9 cellular contexts compared by ENCODE assay signal in genomic region chr16:11312718-11313492, GRCh38. TPM values are rescaled to one million over a fixed set of nuclear protein-coding genes. Genes with fewer than 3 reads are reported as not detected.
DNase-seq lines count a peak whose midpoint lies in the region; ATAC-seq, FAIRE-seq and TF ChIP-seq lines count a peak whose summit lies in the region.
"Had no signal": no experiment of that assay in that cellular context is flagged by ENCODE, and none has a peak within 500 bp of the region (broad histone marks: within the 10 kb centered on the region; RNA-seq: fewer than 3 reads in every experiment).

No MANE protein-coding gene starts in this region.

- in situ Hi-C loops in GM12878 (cut with MboI) = no loop called here

- intact Hi-C loops in GM12878 (cut with micrococcal nuclease; ENCODE audit: unreplicated experiment) = loop anchor here (5.0 kb wide), 1 partner anchor 106 kb away; no protein-coding TSS in a partner anchor

- BruUV-seq in GM12878 (replicated peaks; lab: Mats Ljungman, UMichigan) = no TSS peak

- no peaks in the 10 kb centered on the region for H3K27me3 Mint-ChIP-seq in naive B cell

- peak overlapping the region; percentile 27; the same call in 1 of the 2 replicates for H2AFZ ChIP-seq in KMS-11 (ENCODE audit: low read depth)
- no peak overlapping the region for H2AFZ ChIP-seq in GM12878 (ENCODE audit: control insufficient read depth, low read depth, low read length)
- no peak overlapping the region for H2AFZ ChIP-seq in Karpas-422 (ENCODE audit: low read length)

- H3K79me2 ChIP-seq in KMS-11 (ENCODE audit: insufficient read depth, low read depth) (no peaks in the 10 kb centered on the region), GM12878 (ENCODE audit: control insufficient read depth, insufficient read depth, low read length) (no peaks in the 10 kb centered on the region), Karpas-422 (ENCODE audit: low read length) (no peaks in the 10 kb centered on the region)

- peak overlapping the region; percentile 13 to 93 (median 74) for H3K27ac Mint-ChIP-seq in naive B cell

- H3K36me3 ChIP-seq in KMS-11 (ENCODE audit: insufficient read depth) (no peaks in the 10 kb centered on the region), GM12878 (ENCODE audit: control insufficient read depth in 2 of 2, insufficient read depth in 2 of 2, low read length in 1 of 2) (no peaks in the 10 kb centered on the region), Karpas-422 (ENCODE audit: insufficient read depth, low read length) (no peaks in the 10 kb centered on the region)

- TF ChIP-seq CTCF in KMS-11 (conservative IDR thresholded peaks at IDR 0.05; ENCODE audit: low read depth, low read length) (no peak), GM12878 (IDR thresholded peaks at IDR 0.05 in 2 of 3, conservative IDR thresholded peaks at IDR 0.05 in 1 of 3; ENCODE audit: control insufficient read depth in 2 of 3, extremely low read depth in 1 of 3, insufficient read depth in 1 of 3, low read depth in 3 of 3, low read length in 3 of 3) (no peak)

- TF ChIP-seq RAD21 in GM12878 (IDR thresholded peaks at IDR 0.05; ENCODE audit: insufficient read depth, low read depth, low read length) = no peak

- H3K4me1 ChIP-seq in KMS-11 (ENCODE audit: low read depth, poor library complexity, severe bottlenecking) (peaks cover 71% of the 10 kb centered on the region), GM12878 (ENCODE audit: control insufficient read depth, insufficient read depth, low read length) (peaks cover 57% of the 10 kb centered on the region), Karpas-422 (ENCODE audit: low read length) (peaks cover 28% of the 10 kb centered on the region)

- H3K9me3 ChIP-seq in GM12878 (replicated peaks; ENCODE audit: control insufficient read depth, insufficient read depth, low read length) (no peaks in the 10 kb centered on the region; the same call in 1 of the 3 replicates), Karpas-422 (ENCODE audit: low read length) (no peaks in the 10 kb centered on the region)

- RAD21 ChIA-PET in GM12878 (lab: Charles Lee; ENCODE audit: unreplicated experiment) = interaction anchor here (0.6 to 8.5 kb wide), 9 partner anchors 14 to 349 kb away, joined by 3 to 206 read pairs (median 15); partner anchors contain the start of gene SOCS1

- H3K4me1 Mint-ChIP-seq in naive B cell = peaks cover 43 to 80% (median 75%) of the 10 kb centered on the region in 3 donors

- H4K20me1 ChIP-seq in KMS-11 (ENCODE audit: insufficient read depth) (no peaks in the 10 kb centered on the region), GM12878 (ENCODE audit: control insufficient read depth, insufficient read depth) (no peaks in the 10 kb centered on the region), Karpas-422 (ENCODE audit: insufficient read depth, low read depth, low read length) (no peaks in the 10 kb centered on the region)

- SMC1A ChIA-PET in GM12878 (lab: Charles Lee; ENCODE audit: uncharacterized antibody, unreplicated experiment) = interaction anchor here (0.7 to 7.4 kb wide), 15 partner anchors 11 to 329 kb away, joined by 3 to 194 read pairs (median 6); partner anchors contain the start of gene SOCS1

- H3K4me3 ChIP-seq in KMS-11 (IDR thresholded peaks at IDR 0.05; ENCODE audit: insufficient read depth, low read depth, low read length) (no peak overlapping the region), GM12878 (no peak overlapping the region), Karpas-422 (ENCODE audit: low read length) (no peak overlapping the region)

- peak overlapping the region; percentile 89 for H3K27ac ChIP-seq in KMS-11
- H3K27ac ChIP-seq in GM12878 (ENCODE audit: control insufficient read depth, insufficient read depth) = no peak overlapping the region; the same call in 1 of the 2 replicates
- H3K27ac ChIP-seq in Karpas-422 (ENCODE audit: low read length) = no peak overlapping the region

- FAIRE-seq in GM12878 (lab: Jason Lieb, UNC) = no peak

- TF ChIP-seq EP300 in GM12878 (IDR thresholded peaks at IDR 0.05; ENCODE audit: borderline replicate concordance in 1 of 2, control insufficient read depth in 1 of 2, low read depth in 2 of 2, low read length in 2 of 2) = no peak

- DNase-seq in COR-L47 (lab: John Stamatoyannopoulos, UW) (peak; percentile 38), GM12878 (ENCODE audit: low read depth, low spot score) (no peak), naive B cell (no peak), AML-193 (lab: John Stamatoyannopoulos, UW) (no peak), Karpas-422 (no peak), T1000 (lab: John Stamatoyannopoulos, UW) (no peak), GF-D8 (lab: John Stamatoyannopoulos, UW) (no peak)

- POLR2A ChIA-PET in GM12878 (lab: Charles Lee) = interaction anchor here (0.6 to 5.4 kb wide), 14 partner anchors 11 to 66 kb away, joined by 3 to 85 read pairs (median 4); partner anchors contain the start of gene SOCS1

- no peak for ATAC-seq in GM12878
- ATAC-seq in naive B cell (ENCODE audit: low read depth in 2 of 2) = no peak

- WGBS in GM12878 (ENCODE audit: insufficient coverage, insufficient replicate concordance, low lambda C conversion rate, missing lambda C conversion rate) = 63% methylated on average over 7 of the region's 8 CpGs

- H3K27me3 ChIP-seq in KMS-11 (ENCODE audit: insufficient read depth, low read depth) (no peaks in the 10 kb centered on the region), GM12878 (replicated peaks in 1 of 2; ENCODE audit: control insufficient read depth in 2 of 2, insufficient read depth in 2 of 2, low read length in 1 of 2) (no peaks in the 10 kb centered on the region; a peak in 1 of 4 replicates), Karpas-422 (ENCODE audit: low read length) (peaks cover 2% of the 10 kb centered on the region; the same call in 1 of the 2 replicates)

- peaks cover 0 to 2% (median 0%) of the 10 kb centered on the region in 7 donors for H3K9me3 Mint-ChIP-seq in naive B cell

- H3K4me2 ChIP-seq in KMS-11 = peak overlapping the region; percentile 62
- H3K4me2 ChIP-seq in GM12878 (ENCODE audit: control insufficient read depth, insufficient read depth) = peak overlapping the region; percentile 79
- no peak overlapping the region for H3K4me2 ChIP-seq in Karpas-422 (ENCODE audit: low read depth, low read length, poor library complexity, severe bottlenecking)

- peak overlapping the region in 6 of 8 donors; percentile 2 to 68 (median 41) for H3K4me3 Mint-ChIP-seq in naive B cell

- H3K9ac ChIP-seq in KMS-11 (peak overlapping the region; percentile 46; the same call in 1 of the 2 replicates), GM12878 (ENCODE audit: control insufficient read depth, insufficient read depth, low read length) (no peak overlapping the region; the same call in 1 of the 2 replicates), Karpas-422 (ENCODE audit: low read length) (no peak overlapping the region)

- no peaks in the 10 kb centered on the region for H3K36me3 Mint-ChIP-seq in naive B cell

- no peak for TF ChIP-seq POLR2A in GM12878 (IDR thresholded peaks at IDR 0.05; ENCODE audit: low read depth, low read length)

- CTCF ChIA-PET in GM12878 (lab: Yijun Ruan, JAX) = interaction anchor here (2.2 to 6.9 kb wide), 6 partner anchors 15 to 349 kb away, joined by 7 to 70 read pairs (median 36); partner anchors contain the start of gene SOCS1

- no peaks in the 10 kb centered on the region for H3K9me2 ChIP-seq in Karpas-422 (replicated peaks; ENCODE audit: insufficient read depth, low read length)

RNA-seq across cellular contexts. Expression of gene PRM1, which starts 31.8 kb away (rescaled TPM):
- total RNA-seq in GM12878 (2013; cell fraction: nucleolus; rRNA removed) = not detected in 2 replicates
- total RNA-seq in GM12878 (2014; rRNA removed) (not detected in 2 replicates), GM12878 (2014; rRNA removed; fragmentation: Illumina TruSeq; extraction: Trizol) (not detected in 2 replicates), GM12878 (2021) (0.56 TPM in 1 of 2 replicates, not detected in the other)
- not detected for polyA plus RNA-seq in GM12878 (2011; ENCODE audit: low read depth)
- polyA plus RNA-seq in GM12878 (2011; rRNA removed) (not detected in 2 replicates), GM12878 (2014; fragmentation: Illumina TruSeq; extraction: Trizol) (not detected in 2 replicates), GM12878 (2014; fragmentation: Nextera tagmentation; extraction: Ambion mirVana) (under 1 TPM in 1 of 2 experiments, not detected in 1; 0.20 TPM), GM12878 (2014; rRNA removed) (not detected in 2 replicates), GM12878 (2016; fragmentation: Nextera tagmentation; extraction: Ambion mirVana) (not detected), naive B cell (ENCODE audit: low read depth in 6 of 6) (not detected)
- not detected in 2 replicates for polyA plus RNA-seq in GM12878 (2011; cell fraction: cytosol; rRNA removed)
- not detected in 2 replicates for polyA plus RNA-seq in GM12878 (2011; cell fraction: nucleus; rRNA removed)
- polyA plus RNA-seq in GM12878 (2012) = not detected in 2 replicates
- not detected in 2 replicates for polyA minus RNA-seq in GM12878 (2011; rRNA and poly(A)+ RNA removed)
- polyA minus RNA-seq in GM12878 (2011; cell fraction: cytosol; rRNA and poly(A)+ RNA removed) = not detected in 2 replicates
- polyA minus RNA-seq in GM12878 (2011; cell fraction: nucleus; rRNA and poly(A)+ RNA removed) = not detected in 2 replicates
- not detected in 2 replicates for total RNA-seq in Karpas-422 (2014; rRNA removed; shearing (Covaris generic); ENCODE audit: low replicate concordance)
- total RNA-seq: kidney epithelial cell had no signal

RNA-seq across cellular contexts. Expression of gene RMI2, which starts 32.4 kb away (rescaled TPM):
- 50.7 and 51.0 TPM in 2 replicates for total RNA-seq in GM12878 (2013; cell fraction: nucleolus; rRNA removed)
- total RNA-seq in GM12878 (2014; rRNA removed) (30.3 and 38.6 TPM in 2 replicates), GM12878 (2014; rRNA removed; fragmentation: Illumina TruSeq; extraction: Trizol) (25.4 and 26.6 TPM in 2 replicates), GM12878 (2021) (39.2 and 39.3 TPM in 2 replicates)
- 18.7 TPM for polyA plus RNA-seq in GM12878 (2011; ENCODE audit: low read depth)
- polyA plus RNA-seq in GM12878 (2011; rRNA removed) (34.0 and 51.7 TPM in 2 replicates), GM12878 (2014; fragmentation: Illumina TruSeq; extraction: Trizol) (47.1 and 65.7 TPM in 2 replicates), GM12878 (2014; fragmentation: Nextera tagmentation; extraction: Ambion mirVana) (10 to 100 TPM in 1 of 2 experiments, 1 to 10 TPM in 1; 9.6 to 21.7 TPM), GM12878 (2014; rRNA removed) (28.5 and 34.6 TPM in 2 replicates), GM12878 (2016; fragmentation: Nextera tagmentation; extraction: Ambion mirVana) (10 to 100 TPM; 26.4 to 68.8 TPM), naive B cell (ENCODE audit: low read depth in 6 of 6) (10 to 100 TPM; 18.1 to 38.3 (median 30.0) TPM)
- polyA plus RNA-seq in GM12878 (2011; cell fraction: cytosol; rRNA removed) = 16.0 and 24.0 TPM in 2 replicates
- polyA plus RNA-seq in GM12878 (2011; cell fraction: nucleus; rRNA removed) = 18.6 and 23.4 TPM in 2 replicates
- polyA plus RNA-seq in GM12878 (2012) = 25.6 and 28.3 TPM in 2 replicates
- 14.5 and 20.4 TPM in 2 replicates for polyA minus RNA-seq in GM12878 (2011; rRNA and poly(A)+ RNA removed)
- polyA minus RNA-seq in GM12878 (2011; cell fraction: cytosol; rRNA and poly(A)+ RNA removed) = 6.9 and 8.0 TPM in 2 replicates
- polyA minus RNA-seq in GM12878 (2011; cell fraction: nucleus; rRNA and poly(A)+ RNA removed) = 5.2 and 6.1 TPM in 2 replicates
- 19.4 and 45.2 TPM in 2 replicates for total RNA-seq in Karpas-422 (2014; rRNA removed; shearing (Covaris generic); ENCODE audit: low replicate concordance)

RNA-seq across cellular contexts. Expression of gene PRM2, which starts 36.6 kb away (rescaled TPM):
- total RNA-seq in GM12878 (2013; cell fraction: nucleolus; rRNA removed) = not detected in 2 replicates
- total RNA-seq in GM12878 (2014; rRNA removed) (not detected in 2 replicates), GM12878 (2014; rRNA removed; fragmentation: Illumina TruSeq; extraction: Trizol) (not detected in 2 replicates), GM12878 (2021) (not detected in 2 replicates)
- not detected for polyA plus RNA-seq in GM12878 (2011; ENCODE audit: low read depth)
- polyA plus RNA-seq in GM12878 (2011; rRNA removed) (not detected in 2 replicates), GM12878 (2014; fragmentation: Illumina TruSeq; extraction: Trizol) (not detected in 2 replicates), GM12878 (2014; fragmentation: Nextera tagmentation; extraction: Ambion mirVana) (not detected), GM12878 (2014; rRNA removed) (0.27 TPM in 1 of 2 replicates, not detected in the other), GM12878 (2016; fragmentation: Nextera tagmentation; extraction: Ambion mirVana) (not detected), naive B cell (ENCODE audit: low read depth in 6 of 6) (not detected)
- not detected in 2 replicates for polyA plus RNA-seq in GM12878 (2011; cell fraction: cytosol; rRNA removed)
- polyA plus RNA-seq in GM12878 (2011; cell fraction: nucleus; rRNA removed) = not detected in 2 replicates
- polyA plus RNA-seq in GM12878 (2012) = not detected in 2 replicates
- polyA minus RNA-seq in GM12878 (2011; rRNA and poly(A)+ RNA removed) = not detected in 2 replicates
- polyA minus RNA-seq in GM12878 (2011; cell fraction: cytosol; rRNA and poly(A)+ RNA removed) = not detected in 2 replicates
- not detected in 2 replicates for polyA minus RNA-seq in GM12878 (2011; cell fraction: nucleus; rRNA and poly(A)+ RNA removed)
- total RNA-seq in Karpas-422 (2014; rRNA removed; shearing (Covaris generic); ENCODE audit: low replicate concordance) = not detected in 2 replicates
- total RNA-seq: kidney epithelial cell had no signal

RNA-seq across cellular contexts. Expression of gene PRM3, which starts 39.5 kb away (rescaled TPM):
- total RNA-seq in GM12878 (2013; cell fraction: nucleolus; rRNA removed) = not detected in 2 replicates
- total RNA-seq in GM12878 (2014; rRNA removed) (not detected in 2 replicates), GM12878 (2014; rRNA removed; fragmentation: Illumina TruSeq; extraction: Trizol) (not detected in 2 replicates), GM12878 (2021) (not detected in 2 replicates)
- not detected for polyA plus RNA-seq in GM12878 (2011; ENCODE audit: low read depth)
- polyA plus RNA-seq in GM12878 (2011; rRNA removed) (not detected in 2 replicates), GM12878 (2014; fragmentation: Illumina TruSeq; extraction: Trizol) (not detected in 2 replicates), GM12878 (2014; fragmentation: Nextera tagmentation; extraction: Ambion mirVana) (not detected), GM12878 (2014; rRNA removed) (not detected in 2 replicates), GM12878 (2016; fragmentation: Nextera tagmentation; extraction: Ambion mirVana) (not detected), naive B cell (ENCODE audit: low read depth in 6 of 6) (not detected)
- polyA plus RNA-seq in GM12878 (2011; cell fraction: cytosol; rRNA removed) = not detected in 2 replicates
- not detected in 2 replicates for polyA plus RNA-seq in GM12878 (2011; cell fraction: nucleus; rRNA removed)
- not detected in 2 replicates for polyA plus RNA-seq in GM12878 (2012)
- polyA minus RNA-seq in GM12878 (2011; rRNA and poly(A)+ RNA removed) = not detected in 2 replicates
- not detected in 2 replicates for polyA minus RNA-seq in GM12878 (2011; cell fraction: cytosol; rRNA and poly(A)+ RNA removed)
- polyA minus RNA-seq in GM12878 (2011; cell fraction: nucleus; rRNA and poly(A)+ RNA removed) = not detected in 2 replicates
- not detected in 2 replicates for total RNA-seq in Karpas-422 (2014; rRNA removed; shearing (Covaris generic); ENCODE audit: low replicate concordance)
- total RNA-seq: kidney epithelial cell had no signal

RNA-seq across cellular contexts. Expression of gene TNP2, which starts 43.8 kb away (rescaled TPM):
- total RNA-seq in GM12878 (2013; cell fraction: nucleolus; rRNA removed) = not detected in 2 replicates
- total RNA-seq in GM12878 (2014; rRNA removed) = not detected in 2 replicates
- not detected in 2 replicates for total RNA-seq in GM12878 (2014; rRNA removed; fragmentation: Illumina TruSeq; extraction: Trizol)
- total RNA-seq in GM12878 (2021) = not detected in 2 replicates
- polyA plus RNA-seq in GM12878 (2011; ENCODE audit: low read depth) = not detected
- not detected in 2 replicates for polyA plus RNA-seq in GM12878 (2011; rRNA removed)
- polyA plus RNA-seq in GM12878 (2011; cell fraction: cytosol; rRNA removed) = not detected in 2 replicates
- polyA plus RNA-seq in GM12878 (2011; cell fraction: nucleus; rRNA removed) = not detected in 2 replicates
- not detected in 2 replicates for polyA plus RNA-seq in GM12878 (2012)
- polyA plus RNA-seq in GM12878 (2014; fragmentation: Illumina TruSeq; extraction: Trizol) = not detected in 2 replicates
- not detected for polyA plus RNA-seq in GM12878 (2014; fragmentation: Nextera tagmentation; extraction: Ambion mirVana)
- polyA plus RNA-seq in GM12878 (2014; rRNA removed) = not detected in 2 replicates
- polyA plus RNA-seq in GM12878 (2016; fragmentation: Nextera tagmentation; extraction: Ambion mirVana) = not detected
- polyA minus RNA-seq in GM12878 (2011; rRNA and poly(A)+ RNA removed) = not detected in 2 replicates
- polyA minus RNA-seq in GM12878 (2011; cell fraction: cytosol; rRNA and poly(A)+ RNA removed) = not detected in 2 replicates
- not detected in 2 replicates for polyA minus RNA-seq in GM12878 (2011; cell fraction: nucleus; rRNA and poly(A)+ RNA removed)
- not detected for polyA plus RNA-seq in naive B cell (ENCODE audit: low read depth in 6 of 6)
- total RNA-seq in Karpas-422 (2014; rRNA removed; shearing (Covaris generic); ENCODE audit: low replicate concordance) = not detected in 2 replicates
- total RNA-seq: kidney epithelial cell had no signal
